In genomic region chr12:132406498-132407461, GRCh38 we compare ENCODE assay signal across 17 cellular contexts.
DNase-seq lines count a peak whose midpoint lies in the region; ATAC-seq and TF ChIP-seq lines count a peak whose summit lies in the region.
"Had no signal": no experiment of that assay in that cellular context is flagged by ENCODE, and none has a peak within 500 bp of the region (broad histone marks: within the 10 kb centered on the region; RNA-seq: fewer than 3 reads in every experiment).

No MANE protein-coding gene starts in this region.

- H3K27ac ChIP-seq in SK-N-SH (ENCODE audit: low read depth in 2 of 2, low read length in 1 of 2) (no peak overlapping the region), SJCRH30 (no peak overlapping the region)
- H3K27ac ChIP-seq: 22Rv1, A549, C4-2B had no signal

- no peaks in the 10 kb centered on the region for H3K36me3 ChIP-seq in SK-N-SH (replicated peaks in 1 of 2; ENCODE audit: control insufficient read depth in 1 of 2, insufficient read depth in 2 of 2, low read length in 1 of 2)
- H3K36me3 ChIP-seq in SJCRH30, result no peaks in the 10 kb centered on the region

- no peaks in the 10 kb centered on the region for H3K9me2 ChIP-seq in SK-N-SH

- no peak for TF ChIP-seq CTCF in SK-N-SH (IDR thresholded peaks at IDR 0.05)

- H3K27me3 ChIP-seq in SK-N-SH (ENCODE audit: insufficient read depth), result peaks cover 67% of the 10 kb centered on the region
- no peaks in the 10 kb centered on the region; the same call in 1 of the 2 replicates for H3K27me3 ChIP-seq in SJCRH30

- DNase-seq in SK-N-SH (peak; percentile 58), left cardiac atrium (peak; percentile 17), cardiac septum (ENCODE audit: low spot score) (no peak), left ventricle myocardium superior (peak; percentile 23), SJCRH30 (no peak)
- no peak for DNase-seq in activated effector memory CD4-positive, alpha-beta T cell treated with anti-CD3 and anti-CD28 coated beads, Interleukin-2, amount 50 U/mL, for 16 hours
- DNase-seq: AML-193, Caco-2, GDM1, GOT3, H9, IMR-90 had no signal

- H3K9ac ChIP-seq in SK-N-SH, result no peak overlapping the region

- no peak for TF ChIP-seq EP300 in SK-N-SH (IDR thresholded peaks at IDR 0.05; ENCODE audit: borderline replicate concordance in 1 of 2, low read depth in 1 of 2, low read length in 1 of 2)

- H3K9me3 ChIP-seq in SK-N-SH (no peaks in the 10 kb centered on the region), SJCRH30 (replicated peaks) (no peaks in the 10 kb centered on the region)
- H3K9me3 ChIP-seq: A549, Caco-2 had no signal

- CTCF ChIA-PET in SK-N-SH (lab: Yijun Ruan, JAX), result interaction anchor here (0.6 to 3.3 kb wide), 6 partner anchors 8 to 253 kb away, joined by 3 to 42 read pairs (median 4); no protein-coding TSS in a partner anchor

- H3F3A ChIP-seq in SK-N-SH (replicated peaks; ENCODE audit: insufficient read depth), result no peaks in the 10 kb centered on the region

- H3K4me3 ChIP-seq in SK-N-SH (ENCODE audit: low read depth in 2 of 2, low read length in 1 of 2), result peak overlapping the region in 1 of 2 experiments; percentile 20; a peak in 1 of 4 replicates
- no peak overlapping the region for H3K4me3 ChIP-seq in SJCRH30
- H3K4me3 ChIP-seq: A549 had no signal

- no peaks in the 10 kb centered on the region for H3K79me2 ChIP-seq in SK-N-SH (ENCODE audit: insufficient read depth)

- no peaks in the 10 kb centered on the region for H4K20me1 ChIP-seq in SK-N-SH (ENCODE audit: insufficient read depth)

- intact Hi-C loops in left cardiac atrium (cut with DNase I) (loop anchor here in 1 of 2 donors (10.0 kb wide), 1 partner anchor 252 kb away; no protein-coding TSS in a partner anchor), cardiac septum (cut with DNase I) (no loop called here), left ventricle myocardium superior (cut with micrococcal nuclease) (no loop called here)

- TF ChIP-seq RAD21 in SK-N-SH (IDR thresholded peaks at IDR 0.05; ENCODE audit: low read length), result no peak

- H2AFZ ChIP-seq in SK-N-SH (ENCODE audit: low read depth), result no peak overlapping the region

- ATAC-seq in SK-N-SH treated with all-trans-retinoic acid at 6 μM for 48 hours (no peak), left cardiac atrium (no peak), left ventricle myocardium superior (no peak), GM18868 (IDR thresholded peaks at IDR 0.05; ENCODE audit: unreplicated experiment) (no peak)

- peaks cover 0 to 9% of the 10 kb centered on the region in 2 experiments; a peak in 1 of 4 replicates for H3K4me1 ChIP-seq in SK-N-SH (ENCODE audit: control insufficient read depth in 1 of 2, insufficient read depth in 2 of 2, low read depth in 1 of 2, low read length in 1 of 2)
- no peaks in the 10 kb centered on the region for H3K4me1 ChIP-seq in SJCRH30
- H3K4me1 ChIP-seq: A549, Caco-2 had no signal

- H3K4me2 ChIP-seq in SK-N-SH, result peak overlapping the region; percentile 73; the same call in 1 of the 2 replicates
- H3K4me2 ChIP-seq: A549 had no signal

- WGBS in SK-N-SH (ENCODE audit: low lambda C conversion rate), result 9% methylated on average over 13 of the region's 68 CpGs

- POLR2A ChIA-PET in SK-N-SH (lab: Yijun Ruan, JAX), result no interaction called here

TF ChIP-seq in SK-N-SH, 30 proteins besides CTCF, POLR2A, EP300 and RAD21:
- no peak for TF ChIP-seq GATA2 (CRISPR knock-in tag; IDR thresholded peaks at IDR 0.05)
- TF ChIP-seq REST (IDR thresholded peaks at IDR 0.05; ENCODE audit: low read depth, low read length), result no peak
- TF ChIP-seq SIN3A (IDR thresholded peaks at IDR 0.05; ENCODE audit: borderline replicate concordance, low read depth, low read length), result no peak

TF ChIP-seq in SK-N-SH treated with all-trans-retinoic acid at 6 μM for 48 hours, 23 proteins besides CTCF, POLR2A, EP300 and RAD21:
- TF ChIP-seq GLIS3 (CRISPR knock-in tag; IDR thresholded peaks at IDR 0.05) (no peak), PATZ1 (CRISPR knock-in tag; IDR thresholded peaks at IDR 0.05; ENCODE audit: borderline replicate concordance) (no peak), CSDC2 (CRISPR knock-in tag; IDR thresholded peaks at IDR 0.05) (no peak), CSRNP3 (CRISPR knock-in tag; IDR thresholded peaks at IDR 0.05) (no peak), ZFP30 (CRISPR knock-in tag; IDR thresholded peaks at IDR 0.05) (no peak), PPARA (CRISPR knock-in tag; IDR thresholded peaks at IDR 0.05; ENCODE audit: borderline replicate concordance) (no peak), BACH2 (CRISPR knock-in tag; IDR thresholded peaks at IDR 0.05; ENCODE audit: borderline replicate concordance) (no peak), TCF4 (CRISPR knock-in tag; IDR thresholded peaks at IDR 0.05; ENCODE audit: borderline replicate concordance) (no peak), ARNTL (CRISPR knock-in tag; IDR thresholded peaks at IDR 0.05; ENCODE audit: borderline replicate concordance, low read depth) (no peak), TOX (CRISPR knock-in tag; IDR thresholded peaks at IDR 0.05; ENCODE audit: borderline replicate concordance) (no peak)
TF ChIP-seq in SK-N-SH treated with all-trans-retinoic acid at 6 μM for 48 hours: peak in this region for 0.

Comparison
In these comparisons a context has a peak if more than half of its experiments do, and no peak if none do; other contexts are left out.
1. DNase-seq: peak in SK-N-SH (single experiment), left cardiac atrium (single experiment) and left ventricle myocardium superior (single experiment); none in cardiac septum (single experiment), SJCRH30 (0 of 2) and activated effector memory CD4-positive, alpha-beta T cell treated with anti-CD3 and anti-CD28 coated beads, Interleukin-2, amount 50 U/mL, for 16 hours (single experiment).